8 cellular contexts compared by ENCODE assay signal in genomic region chr15:89057506-89058133, GRCh38. TPM values are rescaled to one million over a fixed set of nuclear protein-coding genes. Genes with fewer than 3 reads are reported as not detected.
A peak's percentile ranks its signal among the peaks of the same experiment; 100 is the strongest.
DNase-seq lines count a peak whose midpoint lies in the region; ATAC-seq, FAIRE-seq and TF ChIP-seq lines count a peak whose summit lies in the region.

No MANE protein-coding gene starts in this region.

- TF ChIP-seq CTCF in Calu3 (IDR thresholded peaks at IDR 0.05; ENCODE audit: unreplicated experiment) (peak; percentile 99), GM12878 (IDR thresholded peaks at IDR 0.05 in 2 of 3, conservative IDR thresholded peaks at IDR 0.05 in 1 of 3; ENCODE audit: control insufficient read depth in 2 of 3, extremely low read depth in 1 of 3, insufficient read depth in 1 of 3, low read depth in 3 of 3, low read length in 3 of 3) (peak; percentile 97 to 99 (median 99))

- no peak overlapping the region for H3K4me2 ChIP-seq in GM12878 (ENCODE audit: control insufficient read depth, insufficient read depth)

- POLR2A ChIA-PET in GM12878 (lab: Charles Lee), result interaction anchor here (0.6 to 2.1 kb wide), 4 partner anchors 10 to 120 kb away, joined by 3 to 9 read pairs (median 4); no protein-coding TSS in a partner anchor

- peak; percentile 47 for FAIRE-seq in GM12878 (lab: Jason Lieb, UNC)

- no peaks in the 10 kb centered on the region for H3K36me3 ChIP-seq in GM12878 (ENCODE audit: control insufficient read depth in 2 of 2, insufficient read depth in 2 of 2, low read length in 1 of 2)
- H3K36me3 ChIP-seq in iPS DF 6.9 (ENCODE audit: control insufficient read depth, insufficient read depth, low read length), result no peaks in the 10 kb centered on the region; the same call in 1 of the 2 replicates

- intact Hi-C loops in Calu3 (cut with micrococcal nuclease; ENCODE audit: unreplicated experiment), result loop anchor here (1.0 kb wide), 3 partner anchors 72 to 120 kb away; no protein-coding TSS in a partner anchor
- intact Hi-C loops in GM12878 (cut with micrococcal nuclease; ENCODE audit: unreplicated experiment), result loop anchor here (1.0 to 5.0 kb wide), 3 partner anchors 55 to 120 kb away; no protein-coding TSS in a partner anchor

- H2AFZ ChIP-seq in GM12878 (ENCODE audit: control insufficient read depth, low read depth, low read length), result peak overlapping the region; percentile 40; the same call in 1 of the 2 replicates

- H3K27me3 ChIP-seq in GM12878 (replicated peaks in 1 of 2; ENCODE audit: control insufficient read depth in 2 of 2, insufficient read depth in 2 of 2, low read length in 1 of 2) (no peaks in the 10 kb centered on the region; a peak in 1 of 4 replicates), iPS DF 6.9 (ENCODE audit: control insufficient read depth, insufficient read depth, low read length) (no peaks in the 10 kb centered on the region)

- H3K27ac Mint-ChIP-seq in Calu3 (ENCODE audit: unreplicated experiment), result peak overlapping the region; percentile 30

- whole genome bisulfite sequencing in GM12878 (ENCODE audit: insufficient coverage, insufficient replicate concordance, low lambda C conversion rate, missing lambda C conversion rate), result 19% methylated on average over 12 of the region's 13 CpGs
- no CpG with 5 or more reads among the region's 13 CpGs for WGBS in iPS DF 6.9 (ENCODE audit: insufficient coverage, insufficient read length)

- no peaks in the 10 kb centered on the region for H3K79me2 ChIP-seq in GM12878 (ENCODE audit: control insufficient read depth, insufficient read depth, low read length)

- TF ChIP-seq RAD21 in GM12878 (IDR thresholded peaks at IDR 0.05; ENCODE audit: insufficient read depth, low read depth, low read length), result peak; percentile 98

- H3K27ac ChIP-seq in GM12878 (ENCODE audit: control insufficient read depth, insufficient read depth), result no peak overlapping the region
- no peak overlapping the region for H3K27ac ChIP-seq in iPS DF 6.9 (ENCODE audit: low read length)

- no peaks in the 10 kb centered on the region for H3K9me3 ChIP-seq in GM12878 (replicated peaks; ENCODE audit: control insufficient read depth, insufficient read depth, low read length)
- no peaks in the 10 kb centered on the region for H3K9me3 ChIP-seq in iPS DF 6.9 (ENCODE audit: control insufficient read depth, insufficient read depth, low read length)

- CTCF ChIA-PET in Calu3 (lab: Charles Lee), result interaction anchor here (0.7 to 2.6 kb wide), 15 partner anchors 9 to 401 kb away, joined by 3 to 15 read pairs (median 5); partner anchors contain the start of gene ABHD2
- CTCF ChIA-PET in GM12878 (lab: Yijun Ruan, JAX), result interaction anchor here (0.6 to 13.7 kb wide), 47 partner anchors 11 to 344 kb away, joined by 3 to 339 read pairs (median 5); partner anchors contain the start of genes ABHD2 and HAPLN3

- DNase-seq in Calu3 (peak; percentile 95), H4 (ENCODE audit: low spot score) (peak; percentile 61), NCI-H1417 treated with DMSO at 0.1 percent for 48 hours (lab: John Stamatoyannopoulos, UW) (peak; percentile 6), UCSD-AML1 (lab: John Stamatoyannopoulos, UW; ENCODE audit: unreplicated experiment) (peak; percentile 87), GM12878 (ENCODE audit: low read depth, low spot score) (peak; percentile 15), iPS DF 6.9 (ENCODE audit: low read depth, low spot score) (peak; percentile 64)
- DNase-seq in stimulated activated CD4-positive, alpha-beta T cell treated with anti-CD3 and anti-CD28 coated beads, Interleukin-15, amount 100 ng/mL, for 1 hour (ENCODE audit: low read depth in 1 of 2, low spot score in 1 of 2), result peak; percentile 65 to 80

- no peak overlapping the region for H3K9ac ChIP-seq in GM12878 (ENCODE audit: control insufficient read depth, insufficient read depth, low read length)

- RAD21 ChIA-PET in GM12878 (lab: Charles Lee; ENCODE audit: unreplicated experiment), result interaction anchor here (0.7 to 5.8 kb wide), 20 partner anchors 15 to 253 kb away, joined by 3 to 105 read pairs (median 6); partner anchors contain the start of gene ABHD2

- no peak overlapping the region for H3K4me3 Mint-ChIP-seq in Calu3 (ENCODE audit: low read depth, unreplicated experiment)

- in situ Hi-C loops in GM12878 (cut with MboI), result loop anchor here (5.0 kb wide), 2 partner anchors 70 to 120 kb away; no protein-coding TSS in a partner anchor

- peak; percentile 99 for ATAC-seq in GM12878
- no peak for ATAC-seq in GM21717 (IDR thresholded peaks at IDR 0.05; ENCODE audit: unreplicated experiment)

- no peak for TF ChIP-seq EP300 in GM12878 (IDR thresholded peaks at IDR 0.05; ENCODE audit: borderline replicate concordance in 1 of 2, control insufficient read depth in 1 of 2, low read depth in 2 of 2, low read length in 2 of 2)

- no peaks in the 10 kb centered on the region for H3K27me3 Mint-ChIP-seq in Calu3 (ENCODE audit: unreplicated experiment)

- TF ChIP-seq POLR2A in GM12878 (IDR thresholded peaks at IDR 0.05; ENCODE audit: low read depth, low read length), result no peak

- H3K4me3 ChIP-seq in GM12878 (no peak overlapping the region), iPS DF 6.9 (ENCODE audit: low read length) (no peak overlapping the region)

- H3K9me3 Mint-ChIP-seq in Calu3 (ENCODE audit: low read depth, unreplicated experiment), result no peaks in the 10 kb centered on the region

- no peaks in the 10 kb centered on the region for H3K4me1 ChIP-seq in GM12878 (ENCODE audit: control insufficient read depth, insufficient read depth, low read length)
- no peaks in the 10 kb centered on the region for H3K4me1 ChIP-seq in iPS DF 6.9 (ENCODE audit: control insufficient read depth, insufficient read depth, low read length)

- SMC1A ChIA-PET in GM12878 (lab: Charles Lee; ENCODE audit: uncharacterized antibody, unreplicated experiment), result interaction anchor here (1.0 to 7.8 kb wide), 22 partner anchors 10 to 187 kb away, joined by 3 to 134 read pairs (median 6); partner anchors contain the start of gene ABHD2

- peaks cover 12% of the 10 kb centered on the region for H3K36me3 Mint-ChIP-seq in Calu3 (ENCODE audit: insufficient read depth, unreplicated experiment)

- no peaks in the 10 kb centered on the region for H4K20me1 ChIP-seq in GM12878 (ENCODE audit: control insufficient read depth, insufficient read depth)

- BruUV-seq in Calu3 (replicated peaks; lab: Mats Ljungman, UMichigan) (no TSS peak), GM12878 (replicated peaks; lab: Mats Ljungman, UMichigan) (no TSS peak)

- peaks cover 47% of the 10 kb centered on the region for H3K4me1 Mint-ChIP-seq in Calu3 (ENCODE audit: low read depth, unreplicated experiment)

TF ChIP-seq in GM12878, 131 proteins besides CTCF, POLR2A, EP300 and RAD21 (continues in another document):
- 0 out of 2 replicates have a peak, but pooled peaks have one; percentile 34 for TF ChIP-seq MEF2A (IDR thresholded peaks at IDR 0.05; ENCODE audit: insufficient read depth, low read depth, low read length)
- peak; percentile 43; the same call in 1 of the 2 replicates for TF ChIP-seq MLLT1 (IDR thresholded peaks at IDR 0.05)
- TF ChIP-seq SP1 (IDR thresholded peaks at IDR 0.05; ENCODE audit: low read depth, low read length), result peak; percentile 20
- no peak for TF ChIP-seq MTA2 (IDR thresholded peaks at IDR 0.05; ENCODE audit: low read depth)
- TF ChIP-seq ZNF384 (IDR thresholded peaks at IDR 0.05; ENCODE audit: borderline replicate concordance, low read depth, low read length), result peak; percentile 80
- TF ChIP-seq SMC3 (IDR thresholded peaks at IDR 0.05; ENCODE audit: borderline replicate concordance, low read length), result peak; percentile 92
- 0 out of 2 replicates have a peak, but pooled peaks have one; percentile 66 for TF ChIP-seq SMARCA5 (IDR thresholded peaks at IDR 0.05)
- TF ChIP-seq NFXL1 (IDR thresholded peaks at IDR 0.05; ENCODE audit: borderline replicate concordance), result no peak
- peak; percentile 30; the same call in 1 of the 2 replicates for TF ChIP-seq IKZF1 (conservative IDR thresholded peaks at IDR 0.05)
- TF ChIP-seq MYB (IDR thresholded peaks at IDR 0.05; ENCODE audit: borderline replicate concordance, low read depth, low read length), result no peak
- 0 out of 2 replicates have a peak, but pooled peaks have one; percentile 27 for TF ChIP-seq FOXM1 (IDR thresholded peaks at IDR 0.05; ENCODE audit: low read depth, low read length)
- TF ChIP-seq YY1 (IDR thresholded peaks at IDR 0.05; ENCODE audit: low read depth, low read length), result peak; percentile 87
- TF ChIP-seq RELA (IDR thresholded peaks at IDR 0.05; ENCODE audit: borderline replicate concordance, partially characterized antibody), result no peak

RNA-seq across cellular contexts. Expression of gene ABHD2, which starts 30.6 kb away (rescaled TPM):
- total RNA-seq in Calu3 (2022) (300 and 353 TPM in 2 replicates), GM12878 (2014; rRNA removed) (19.6 and 19.7 TPM in 2 replicates), GM12878 (2014; rRNA removed; fragmentation: Illumina TruSeq; extraction: Trizol) (15.8 and 19.8 TPM in 2 replicates), GM12878 (2021) (33.6 and 38.7 TPM in 2 replicates)
- total RNA-seq in H4 (2014; rRNA removed; shearing (Covaris generic)), result 15.2 and 19.0 TPM in 2 replicates
- total RNA-seq in GM12878 (2013; cell fraction: nucleolus; rRNA removed), result 48.0 and 50.8 TPM in 2 replicates
- 7.0 TPM for polyA plus RNA-seq in GM12878 (2011; ENCODE audit: low read depth)
- polyA plus RNA-seq in GM12878 (2011; rRNA removed) (22.4 and 30.1 TPM in 2 replicates), GM12878 (2014; fragmentation: Illumina TruSeq; extraction: Trizol) (21.4 and 23.3 TPM in 2 replicates), GM12878 (2014; fragmentation: Nextera tagmentation; extraction: Ambion mirVana) (1 to 10 TPM; 1.2 to 4.7 TPM), GM12878 (2014; rRNA removed) (15.0 and 19.3 TPM in 2 replicates), GM12878 (2016; fragmentation: Nextera tagmentation; extraction: Ambion mirVana) (10 to 100 TPM; 21.0 to 21.2 TPM)
- 27.2 and 29.2 TPM in 2 replicates for polyA plus RNA-seq in GM12878 (2011; cell fraction: cytosol; rRNA removed)
- 16.7 and 18.6 TPM in 2 replicates for polyA plus RNA-seq in GM12878 (2011; cell fraction: nucleus; rRNA removed)
- polyA plus RNA-seq in GM12878 (2012), result 7.8 and 8.1 TPM in 2 replicates
- polyA minus RNA-seq in GM12878 (2011; rRNA and poly(A)+ RNA removed), result 82.8 and 105 TPM in 2 replicates
- 17.2 and 18.7 TPM in 2 replicates for polyA minus RNA-seq in GM12878 (2011; cell fraction: cytosol; rRNA and poly(A)+ RNA removed)
- 14.7 and 33.2 TPM in 2 replicates for polyA minus RNA-seq in GM12878 (2011; cell fraction: nucleus; rRNA and poly(A)+ RNA removed)

Comparison
In these comparisons a context has a peak if more than half of its experiments do, and no peak if none do; other contexts are left out.
1. DNase-seq: peak in every context shown above with its lines; median percentile 95 in Calu3; 87 in UCSD-AML1; 72 in stimulated activated CD4-positive, alpha-beta T cell treated with anti-CD3 and anti-CD28 coated beads, Interleukin-15, amount 100 ng/mL, for 1 hour; 64 in iPS DF 6.9; 61 in H4; 15 in GM12878; 6 in NCI-H1417 treated with DMSO at 0.1 percent for 48 hours.